Comparison of ENCODE assay signal across 9 cellular contexts in the genomic region with DNA sequence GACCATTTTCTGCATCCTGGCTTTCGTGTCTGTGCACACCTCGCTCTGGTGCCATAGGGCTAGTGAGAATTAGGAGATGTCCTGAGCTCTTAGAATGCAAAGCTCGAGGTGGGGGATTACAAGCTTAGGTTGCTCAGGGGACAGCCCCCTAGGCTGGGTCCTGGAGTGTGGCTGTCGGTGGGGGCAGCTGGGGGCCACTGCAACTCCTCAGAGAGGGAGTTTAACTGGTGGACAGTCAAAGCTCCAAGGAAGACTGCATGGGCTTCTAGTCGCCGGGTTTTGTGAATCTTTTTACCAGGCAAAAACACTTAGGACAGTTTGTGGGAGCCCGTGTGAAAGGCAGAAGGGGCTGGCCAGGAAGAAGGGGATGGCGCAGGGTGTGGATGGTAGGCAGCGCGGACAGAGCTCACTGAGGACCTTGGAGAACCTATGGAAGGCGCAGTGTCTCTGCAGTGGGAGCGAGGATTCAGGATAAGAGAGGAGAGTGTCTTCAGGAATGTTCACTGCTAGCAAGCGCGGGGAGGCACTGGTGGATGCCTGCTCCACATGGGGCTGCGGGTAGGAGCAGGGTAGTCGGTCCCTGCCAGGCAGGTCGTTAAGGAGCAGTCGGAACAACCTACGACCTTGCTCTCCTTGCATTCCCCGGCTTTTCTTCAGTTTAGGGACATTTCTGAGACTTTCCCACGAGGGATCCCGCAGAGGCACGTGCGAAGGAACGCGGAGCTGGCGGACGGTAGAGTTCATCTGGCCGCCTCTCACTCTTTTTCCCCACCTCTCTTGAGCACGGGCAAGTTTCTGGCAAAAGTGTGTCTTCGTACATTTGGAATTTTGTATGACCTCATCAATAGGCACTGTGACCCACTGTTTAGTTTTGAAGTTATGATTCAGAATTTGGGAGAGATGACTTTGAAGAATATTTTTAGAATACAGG. TPM values are rescaled to one million over a fixed set of nuclear protein-coding genes. Genes with fewer than 3 reads are reported as not detected.
DNase-seq lines count a peak whose midpoint lies in the region; ATAC-seq and TF ChIP-seq lines count a peak whose summit lies in the region.
"Had no signal": no experiment of that assay in that cellular context is flagged by ENCODE, and none has a peak within 500 bp of the region (broad histone marks: within the 10 kb centered on the region; RNA-seq: fewer than 3 reads in every experiment).

No MANE protein-coding gene starts in this region.

- ATAC-seq in lung (ENCODE audit: insufficient read depth, low FRiP score): no peak
- ATAC-seq in GM21526 (IDR thresholded peaks at IDR 0.05; ENCODE audit: low FRiP score, unreplicated experiment): no peak

- H3K36me3 ChIP-seq in colonic mucosa (peaks cover 7% of the 10 kb centered on the region), lung (ENCODE audit: control insufficient read depth in 2 of 2, insufficient read depth in 2 of 2, low read length in 2 of 2) (peaks cover 8 to 11% of the 10 kb centered on the region in 2 donors), transverse colon (no peaks in the 10 kb centered on the region)
- H3K36me3 ChIP-seq: cardiac muscle cell had no signal

- H3K4me1 ChIP-seq in colonic mucosa (peaks cover 18% of the 10 kb centered on the region), lung (ENCODE audit: control insufficient read depth in 2 of 2, insufficient read depth in 2 of 2, low read length in 2 of 2) (peaks cover 7 to 18% of the 10 kb centered on the region in 2 donors), transverse colon (peaks cover 20 to 66% (median 51%) of the 10 kb centered on the region in 4 donors)

- peak overlapping the region; percentile 93 for H3K27ac ChIP-seq in colonic mucosa
- peak overlapping the region; percentile 67 to 82 for H3K27ac ChIP-seq in lung (ENCODE audit: low read depth in 1 of 2, low read length in 1 of 2)
- H3K27ac ChIP-seq in transverse colon: peak overlapping the region; percentile 89 to 97 (median 94)

- H3K9me3 ChIP-seq in colonic mucosa: no peaks in the 10 kb centered on the region
- H3K9me3 ChIP-seq in lung (ENCODE audit: control insufficient read depth in 2 of 2, insufficient read depth in 1 of 2, low read length in 1 of 2): no peaks in the 10 kb centered on the region
- H3K9me3 ChIP-seq in transverse colon: no peaks in the 10 kb centered on the region

- H3K4me3 ChIP-seq in colonic mucosa (peak overlapping the region; percentile 28), lung (no peak overlapping the region), transverse colon (peak overlapping the region in 3 of 4 donors; percentile 24 to 55 (median 37))
- H3K4me3 ChIP-seq: cardiac muscle cell had no signal

- TF ChIP-seq POLR2A in transverse colon (IDR thresholded peaks at IDR 0.05): no peak

- TF ChIP-seq CTCF in colonic mucosa (IDR thresholded peaks at IDR 0.05): no peak
- TF ChIP-seq CTCF in lung (IDR thresholded peaks at IDR 0.05; ENCODE audit: control extremely low read depth, extremely low read depth): no peak
- TF ChIP-seq CTCF in transverse colon (IDR thresholded peaks at IDR 0.05): no peak

- no peak for TF ChIP-seq EP300 in transverse colon (IDR thresholded peaks at IDR 0.05; ENCODE audit: low read depth)

- peak overlapping the region; percentile 13 to 89 for H3K9ac ChIP-seq in colonic mucosa (ENCODE audit: low read depth in 2 of 2, low read length in 2 of 2)

- 55 to 79% methylated on average over 31 of the region's 31 CpGs for WGBS in lung, 2 donors
- WGBS in transverse colon (ENCODE audit: low coverage in 1 of 2), 2 donors: 53 to 80% methylated on average over 25 to 31 of the region's 31 CpGs

- in situ Hi-C loops in transverse colon (cut with MboI; ENCODE audit: low pct_ligation_motif_present in 1 of 4, low pct_unique_long_range_greater_than_20kb in 1 of 4, low sequenced_read_pairs in 3 of 4): no loop called here

- peak; percentile 28 for DNase-seq in NK-92 treated with Interleukin-12 subunit alpha and Interleukin-12 subunit beta, amount 100 ng/mL, for 24 hours (lab: John Stamatoyannopoulos, UW)
- DNase-seq in NK-92 (lab: John Stamatoyannopoulos, UW; ENCODE audit: unreplicated experiment): no peak
- DNase-seq in colonic mucosa: no peak
- DNase-seq in lung (ENCODE audit: low spot score): no peak
- no peak for DNase-seq in transverse colon
- no peak for DNase-seq in NCI-H187 (lab: John Stamatoyannopoulos, UW)
- no peak for DNase-seq in D341Med (ENCODE audit: low spot score)

- intact Hi-C loops in colonic mucosa (cut with DNase I): no loop called here
- intact Hi-C loops in transverse colon (cut with DNase I; ENCODE audit: low total_unique reads): loop anchor here (5.0 kb wide), 1 partner anchor 72 kb away; no protein-coding TSS in a partner anchor

- H3K27me3 ChIP-seq in colonic mucosa (no peaks in the 10 kb centered on the region), lung (ENCODE audit: control insufficient read depth, insufficient read depth) (no peaks in the 10 kb centered on the region), transverse colon (no peaks in the 10 kb centered on the region)
- H3K27me3 ChIP-seq: cardiac muscle cell had no signal

RNA-seq across cellular contexts. Expression of gene KCNE1, which starts 12.9 kb away (rescaled TPM):
- total RNA-seq in colonic mucosa: under 1 TPM in 1 of 2 donors, not detected in 1; 0.11 TPM
- total RNA-seq in lung: 10 to 100 TPM in 1 of 2 donors, 1 to 10 TPM in 1; 6.5 to 29.5 TPM
- 10 to 100 TPM in 1 of 2 donors, 1 to 10 TPM in 1; 5.0 to 23.2 TPM for polyA plus RNA-seq in lung
- 1 to 10 TPM in 3 of 4 donors, not detected in 1; 1.5 to 2.6 (median 2.4) TPM for total RNA-seq in transverse colon
